Comparison of ENCODE assay signal across 20 cellular contexts in genomic region chr5:98349990-98350365, GRCh38.
"Had no signal": no experiment of that assay in that cellular context is flagged by ENCODE, and none has a peak within 500 bp of the region (broad histone marks: within the 10 kb centered on the region; RNA-seq: fewer than 3 reads in every experiment).

No MANE protein-coding gene starts in this region.

- H3K79me2 ChIP-seq: parathyroid adenoma had no signal

- ATAC-seq: activated CD4-positive, alpha-beta T cell treated with anti-CD3 and anti-CD28 coated beads for 36 hours; body of pancreas; gastrocnemius medialis; natural killer cell treated with Interleukin-12 subunit alpha and Interleukin-12 subunit beta and Interleukin-15 and Interleukin-18, amount 100 ng/mL, for 72 hours; right cardiac atrium had no signal

- FAIRE-seq: urothelium cell line had no signal

- H2AFZ ChIP-seq: parathyroid adenoma had no signal

- H3K4me3 ChIP-seq: body of pancreas, esophagus muscularis mucosa, gastrocnemius medialis, left ventricle myocardium inferior, thyroid gland had no signal

- H3K36me3 ChIP-seq: esophagus muscularis mucosa, gastrocnemius medialis, left ventricle myocardium inferior, thyroid gland had no signal

- H3K4me1 ChIP-seq: body of pancreas, esophagus muscularis mucosa, gastrocnemius medialis, left ventricle myocardium inferior, parathyroid adenoma, thyroid gland had no signal

- H3K27ac ChIP-seq: body of pancreas, esophagus muscularis mucosa, gastrocnemius medialis, left ventricle myocardium inferior, parathyroid adenoma, thyroid gland had no signal

- H3K27me3 ChIP-seq: body of pancreas, esophagus muscularis mucosa, gastrocnemius medialis, thyroid gland had no signal

- H3K9ac ChIP-seq: parathyroid adenoma had no signal

- H3K9me3 ChIP-seq: body of pancreas, gastrocnemius medialis, thyroid gland had no signal

- DNase-seq: activated B cell treated with CpG ODN at 0.5 μM for 24 hours; activated CD4-positive, alpha-beta T cell treated with anti-CD3 and anti-CD28 coated beads for 36 hours; activated CD4-positive, alpha-beta T cell treated with anti-CD3 and anti-CD28 coated beads, Interleukin-2, amount 50 U/mL, for 48 hours; activated naive CD4-positive, alpha-beta T cell treated with anti-CD3 and anti-CD28 coated beads for 36 hours; body of pancreas; effector CD8-positive, alpha-beta T cell; gastrocnemius medialis; head of caudate nucleus; hypothalamus; left ventricle myocardium inferior; midbrain; right cardiac atrium; stimulated activated CD4-positive, alpha-beta T cell treated with anti-CD3 and anti-CD28 coated beads, Interleukin-12 subunit alpha, Interleukin-12 subunit beta, amount 100 ng/mL, for 4 hours; substantia nigra; T-helper 9 cell; thyroid gland had no signal
